Comparison of ENCODE assay signal across 15 cellular contexts in the genomic region with DNA sequence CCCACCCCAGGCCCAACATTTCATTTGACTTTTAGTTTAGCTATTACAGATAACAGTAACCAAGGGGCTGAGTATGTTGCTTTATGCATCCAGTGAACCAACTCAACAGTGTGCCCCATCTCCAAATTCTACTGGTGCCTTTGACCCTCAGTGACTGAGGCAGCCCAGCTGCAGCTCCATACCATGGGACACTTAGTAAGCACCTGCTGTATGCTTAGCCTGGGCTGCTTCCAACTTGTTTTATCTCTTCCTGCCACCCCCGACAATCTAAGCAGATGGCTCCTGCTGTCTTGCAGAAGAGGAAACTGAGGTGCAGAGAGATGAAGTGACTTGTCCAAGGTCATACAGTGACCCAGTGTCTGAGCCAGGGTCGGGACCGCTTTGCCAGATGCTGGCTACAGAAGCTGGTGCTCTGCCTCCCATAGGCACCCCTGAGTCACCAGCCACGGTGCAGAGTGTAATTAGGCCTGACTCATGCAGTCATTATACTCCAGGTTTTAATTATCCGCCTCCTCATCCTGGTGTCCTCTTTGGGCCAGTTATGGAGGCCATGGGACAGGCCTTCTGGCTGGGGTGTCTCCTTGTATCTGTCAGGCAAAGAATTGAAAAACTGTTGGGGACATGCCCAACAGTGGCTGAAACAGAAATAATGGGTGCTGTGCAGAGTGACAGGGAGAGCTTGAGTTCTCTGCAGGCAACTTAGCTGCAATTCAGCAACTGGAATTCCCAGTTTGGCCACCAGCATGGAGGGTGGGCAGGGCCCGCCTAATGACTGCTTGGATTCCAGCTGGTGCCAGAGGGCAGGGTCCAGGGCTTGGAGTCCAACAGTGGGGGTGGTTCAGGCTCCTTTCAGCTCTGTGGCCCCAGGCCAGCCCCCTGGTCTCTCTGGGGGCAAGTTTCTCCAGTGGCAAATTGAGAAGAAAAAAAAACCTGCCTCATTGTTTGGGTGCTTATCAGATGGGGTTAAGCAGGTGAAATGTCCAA. TPM values are rescaled to one million over a fixed set of nuclear protein-coding genes. Genes with fewer than 3 reads are reported as not detected.
"Had no signal": no experiment of that assay in that cellular context is flagged by ENCODE, and none has a peak within 500 bp of the region (broad histone marks: within the 10 kb centered on the region; RNA-seq: fewer than 3 reads in every experiment).

No MANE protein-coding gene starts in this region.

- ATAC-seq: activated T-helper 17 cell treated with anti-CD3 and anti-CD28 coated beads, Interleukin-2, amount 50 U/mL, for 72 hours had no signal

- H3K9me3 Mint-ChIP-seq: activated B cell treated with CpG ODN at 0.5 μM for 24 hours; activated CD4-positive, alpha-beta T cell treated with anti-CD3 and anti-CD28 coated beads, Interleukin-2, amount 10 ng/mL, durations not matched to agents 7 days and 5 days; activated naive CD4-positive, alpha-beta T cell treated with anti-CD3 and anti-CD28 coated beads, Interleukin-2, amount 10 ng/mL, durations not matched to agents 7 days and 5 days; activated T-helper 17 cell treated with anti-CD3 and anti-CD28 coated beads, Interleukin-2, amount 50 U/mL, for 72 hours; mesothelial cell of epicardium; neural progenitor cell had no signal

- H3K9me3 ChIP-seq: right atrium auricular region, vagina had no signal

- H3K4me2 ChIP-seq: hepatocyte, neural progenitor cell had no signal

- H3K4me1 ChIP-seq: parathyroid adenoma, right atrium auricular region, vagina had no signal

- H3K27ac Mint-ChIP-seq: activated B cell treated with CpG ODN at 0.5 μM for 24 hours; activated CD4-positive, alpha-beta T cell treated with anti-CD3 and anti-CD28 coated beads, Interleukin-2, amount 10 ng/mL, durations not matched to agents 7 days and 5 days; activated naive CD4-positive, alpha-beta T cell treated with anti-CD3 and anti-CD28 coated beads, Interleukin-2, amount 10 ng/mL, durations not matched to agents 7 days and 5 days; activated T-helper 17 cell treated with anti-CD3 and anti-CD28 coated beads, Interleukin-2, amount 50 U/mL, for 72 hours; mesothelial cell of epicardium; neural progenitor cell had no signal

- H3K79me2 ChIP-seq: hepatocyte, parathyroid adenoma had no signal

- H3K27me3 ChIP-seq: hepatocyte, right atrium auricular region, vagina had no signal

- H2AFZ ChIP-seq: hepatocyte, neural progenitor cell, parathyroid adenoma had no signal

- H3K4me3 Mint-ChIP-seq: activated B cell treated with CpG ODN at 0.5 μM for 24 hours; activated CD4-positive, alpha-beta T cell treated with anti-CD3 and anti-CD28 coated beads, Interleukin-2, amount 10 ng/mL, durations not matched to agents 7 days and 5 days; activated naive CD4-positive, alpha-beta T cell treated with anti-CD3 and anti-CD28 coated beads, Interleukin-2, amount 10 ng/mL, durations not matched to agents 7 days and 5 days; activated T-helper 17 cell treated with anti-CD3 and anti-CD28 coated beads, Interleukin-2, amount 50 U/mL, for 72 hours; mesothelial cell of epicardium; neural progenitor cell had no signal

- H3K4me1 Mint-ChIP-seq: activated B cell treated with CpG ODN at 0.5 μM for 24 hours; activated CD4-positive, alpha-beta T cell treated with anti-CD3 and anti-CD28 coated beads, Interleukin-2, amount 10 ng/mL, durations not matched to agents 7 days and 5 days; activated naive CD4-positive, alpha-beta T cell treated with anti-CD3 and anti-CD28 coated beads, Interleukin-2, amount 10 ng/mL, durations not matched to agents 7 days and 5 days; activated T-helper 17 cell treated with anti-CD3 and anti-CD28 coated beads, Interleukin-2, amount 50 U/mL, for 72 hours; neural progenitor cell had no signal

- H3K36me3 Mint-ChIP-seq: activated naive CD4-positive, alpha-beta T cell treated with anti-CD3 and anti-CD28 coated beads, Interleukin-2, amount 10 ng/mL, durations not matched to agents 7 days and 5 days; mesothelial cell of epicardium; neural progenitor cell had no signal

- H3K4me3 ChIP-seq: hepatocyte, neural progenitor cell, right atrium auricular region, vagina had no signal

- DNase-seq: activated B cell treated with CpG ODN at 0.5 μM for 24 hours; activated CD4-positive, alpha-beta T cell treated with anti-CD3 and anti-CD28 coated beads, Interleukin-2, amount 10 ng/mL, durations not matched to agents 7 days and 5 days; activated CD8-positive, alpha-beta memory T cell treated with anti-CD3 and anti-CD28 coated beads for 24 hours; activated naive CD4-positive, alpha-beta T cell treated with anti-CD3 and anti-CD28 coated beads, Interleukin-2, amount 10 ng/mL, durations not matched to agents 7 days and 5 days; small intestine had no signal

- H3K27me3 Mint-ChIP-seq: activated naive CD4-positive, alpha-beta T cell treated with anti-CD3 and anti-CD28 coated beads, Interleukin-2, amount 10 ng/mL, durations not matched to agents 7 days and 5 days; activated T-helper 17 cell treated with anti-CD3 and anti-CD28 coated beads, Interleukin-2, amount 50 U/mL, for 72 hours had no signal

- H3K27ac ChIP-seq: hepatocyte, neural progenitor cell, parathyroid adenoma, right atrium auricular region, vagina had no signal

- H3K36me3 ChIP-seq: neural progenitor cell, right atrium auricular region, vagina had no signal

RNA-seq across cellular contexts. Expression of gene GPR78, which starts 8.2 kb away (rescaled TPM):
- total RNA-seq: activated B cell treated with CpG ODN at 0.5 μM for 24 hours; activated CD4-positive, alpha-beta T cell treated with anti-CD3 and anti-CD28 coated beads, Interleukin-2, amount 10 ng/mL, durations not matched to agents 7 days and 5 days; activated T-helper 17 cell treated with anti-CD3 and anti-CD28 coated beads, Interleukin-2, amount 50 U/mL, for 72 hours; cardiac septum; endothelial cell of umbilical vein; lower leg skin; right atrium auricular region had no signal

RNA-seq across cellular contexts. Expression of gene CPZ, which starts 20.6 kb away (rescaled TPM):
- total RNA-seq: activated B cell treated with CpG ODN at 0.5 μM for 24 hours; activated CD4-positive, alpha-beta T cell treated with anti-CD3 and anti-CD28 coated beads, Interleukin-2, amount 10 ng/mL, durations not matched to agents 7 days and 5 days; activated T-helper 17 cell treated with anti-CD3 and anti-CD28 coated beads, Interleukin-2, amount 50 U/mL, for 72 hours; endothelial cell of umbilical vein had no signal
